ENCODE assay signal across 21 cellular contexts in genomic region chr11:2418961-2419360, GRCh38. TPM values are rescaled to one million over a fixed set of nuclear protein-coding genes. Genes with fewer than 3 reads are reported as not detected.
"Had no signal": no experiment of that assay in that cellular context is flagged by ENCODE, and none has a peak within 500 bp of the region (broad histone marks: within the 10 kb centered on the region; RNA-seq: fewer than 3 reads in every experiment).

No MANE protein-coding gene starts in this region.

- DNase-seq: activated gamma-delta T cell, NCI-H1105, NCI-H1417 treated with DMSO at 0.1 percent for 48 hours, NCI-H187 treated with DMSO at 0.1 percent for 48 hours had no signal

- H3K27me3 Mint-ChIP-seq: activated CD4-positive, alpha-beta memory T cell treated with anti-CD3 and anti-CD28 coated beads, Interleukin-2, amount 10 ng/mL, durations not matched to agents 7 days and 5 days; activated CD8-positive, alpha-beta memory T cell treated with anti-CD3 and anti-CD28 coated beads, Interleukin-2, amount 10 ng/mL, durations not matched to agents 7 days and 5 days; activated naive CD8-positive, alpha-beta T cell; activated naive CD8-positive, alpha-beta T cell treated with anti-CD3 and anti-CD28 coated beads, Interleukin-2, amount 50 U/mL, for 24 hours; central memory CD8-positive, alpha-beta T cell; IgD-negative memory B cell had no signal

- H3K27me3 ChIP-seq: brain microvascular endothelial cell had no signal

- H3K9me3 ChIP-seq: SJCRH30 had no signal

- ATAC-seq: activated CD4-positive, CD25-positive, alpha-beta regulatory T cell treated with anti-CD3 and anti-CD28 coated beads, Interleukin-2, amount 50 U/mL, for 24 hours; activated naive CD8-positive, alpha-beta T cell treated with anti-CD3 and anti-CD28 coated beads, Interleukin-2, amount 50 U/mL, for 24 hours had no signal

- H3K36me3 ChIP-seq: brain microvascular endothelial cell, SJCRH30 had no signal

- H2AFZ ChIP-seq: PC-9 had no signal

- H3K4me1 ChIP-seq: SJCRH30 had no signal

- H3K4me3 ChIP-seq: PC-9, SJCRH30, SK-N-MC had no signal

- H3K27ac Mint-ChIP-seq: activated CD4-positive, alpha-beta memory T cell treated with anti-CD3 and anti-CD28 coated beads, Interleukin-2, amount 10 ng/mL, durations not matched to agents 7 days and 5 days; activated CD8-positive, alpha-beta memory T cell treated with anti-CD3 and anti-CD28 coated beads, Interleukin-2, amount 10 ng/mL, durations not matched to agents 7 days and 5 days; activated naive CD8-positive, alpha-beta T cell; activated naive CD8-positive, alpha-beta T cell treated with anti-CD3 and anti-CD28 coated beads, Interleukin-2, amount 50 U/mL, for 24 hours; activated T-helper 2 cell treated with anti-CD3 and anti-CD28 coated beads, Interferon-gamma antibody, Interleukin-2, Interleukin-4, amounts not matched to agents 10 μg/mL and 5 μg/mL and 100 μg/mL, durations not matched to agents 14 hours and 24 hours and 36 hours; WTC11 had no signal

- H3K4me2 ChIP-seq: PC-9 had no signal

- H3K36me3 Mint-ChIP-seq: activated CD8-positive, alpha-beta memory T cell treated with anti-CD3 and anti-CD28 coated beads, Interleukin-2, amount 10 ng/mL, durations not matched to agents 7 days and 5 days; activated naive CD8-positive, alpha-beta T cell; IgD-negative memory B cell; WTC11 had no signal

- H3K4me3 Mint-ChIP-seq: activated CD4-positive, alpha-beta memory T cell treated with anti-CD3 and anti-CD28 coated beads, Interleukin-2, amount 10 ng/mL, durations not matched to agents 7 days and 5 days; activated CD8-positive, alpha-beta memory T cell treated with anti-CD3 and anti-CD28 coated beads, Interleukin-2, amount 10 ng/mL, durations not matched to agents 7 days and 5 days; activated naive CD8-positive, alpha-beta T cell; activated naive CD8-positive, alpha-beta T cell treated with anti-CD3 and anti-CD28 coated beads, Interleukin-2, amount 50 U/mL, for 24 hours; central memory CD8-positive, alpha-beta T cell; IgD-negative memory B cell; WTC11 had no signal

- H3K9me3 Mint-ChIP-seq: activated CD4-positive, alpha-beta memory T cell treated with anti-CD3 and anti-CD28 coated beads, Interleukin-2, amount 10 ng/mL, durations not matched to agents 7 days and 5 days; activated naive CD8-positive, alpha-beta T cell treated with anti-CD3 and anti-CD28 coated beads, Interleukin-2, amount 50 U/mL, for 24 hours; activated T-helper 2 cell treated with anti-CD3 and anti-CD28 coated beads, Interferon-gamma antibody, Interleukin-2, Interleukin-4, amounts not matched to agents 10 μg/mL and 5 μg/mL and 100 μg/mL, durations not matched to agents 14 hours and 24 hours and 36 hours; central memory CD8-positive, alpha-beta T cell; IgD-negative memory B cell; WTC11 had no signal

- H3K4me1 Mint-ChIP-seq: activated CD8-positive, alpha-beta memory T cell treated with anti-CD3 and anti-CD28 coated beads, Interleukin-2, amount 10 ng/mL, durations not matched to agents 7 days and 5 days; central memory CD8-positive, alpha-beta T cell; WTC11 had no signal

- H3K27ac ChIP-seq: brain microvascular endothelial cell, PC-9, RWPE1, SJCRH30, SK-N-MC had no signal

RNA-seq across cellular contexts. Expression of gene TRPM5, which starts 25.4 kb away (rescaled TPM):
- total RNA-seq: activated CD4-positive, alpha-beta memory T cell treated with anti-CD3 and anti-CD28 coated beads, Interleukin-2, amount 10 ng/mL, durations not matched to agents 7 days and 5 days; activated CD8-positive, alpha-beta memory T cell treated with anti-CD3 and anti-CD28 coated beads, Interleukin-2, amount 10 ng/mL, durations not matched to agents 7 days and 5 days; activated T-helper 2 cell treated with anti-CD3 and anti-CD28 coated beads, Interferon-gamma antibody, Interleukin-2, Interleukin-4, amounts not matched to agents 10 μg/mL and 5 μg/mL and 100 μg/mL, durations not matched to agents 14 hours and 24 hours and 36 hours; MCF 10A; OCI-LY7; PC-9; SJCRH30; T-helper 1 cell treated with Interleukin-12 subunit alpha and Interleukin-12 subunit beta and Interleukin-4 antibody, amounts not matched to agents 30 ng/mL and 1 ng/mL, for 36 hours had no signal
- polyA plus RNA-seq: IgD-negative memory B cell had no signal

RNA-seq across cellular contexts. Expression of gene KCNQ1, which starts 25.8 kb away (rescaled TPM):
- total RNA-seq: MCF 10A, PC-9, SJCRH30 had no signal
